ENCODE assay signal across 1 cellular context in the genomic region with DNA sequence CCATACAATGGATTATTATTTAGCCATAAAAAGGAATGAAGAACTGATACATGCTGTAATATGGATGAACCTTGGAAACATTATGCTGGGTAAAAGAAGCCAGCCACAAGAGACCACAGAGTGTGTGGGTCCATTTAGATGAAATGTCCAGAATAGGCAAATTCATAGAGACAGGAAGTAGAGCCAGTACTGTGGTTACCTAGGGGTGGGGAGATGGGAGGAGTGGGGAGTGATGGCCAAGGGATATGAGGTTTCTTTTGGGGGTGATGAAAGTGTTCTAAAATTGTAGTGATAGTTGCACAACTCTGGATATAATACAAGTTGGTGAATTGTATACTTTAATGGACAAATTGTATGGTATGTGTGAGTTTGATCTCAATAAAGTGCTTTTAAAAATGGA.
TF ChIP-seq lines count a peak whose summit lies in the region.

No MANE protein-coding gene starts in this region.

TF ChIP-seq in GM12878, 131 proteins besides CTCF, POLR2A, EP300 and RAD21 (continued from another document):
- TF ChIP-seq, protein P1, sequence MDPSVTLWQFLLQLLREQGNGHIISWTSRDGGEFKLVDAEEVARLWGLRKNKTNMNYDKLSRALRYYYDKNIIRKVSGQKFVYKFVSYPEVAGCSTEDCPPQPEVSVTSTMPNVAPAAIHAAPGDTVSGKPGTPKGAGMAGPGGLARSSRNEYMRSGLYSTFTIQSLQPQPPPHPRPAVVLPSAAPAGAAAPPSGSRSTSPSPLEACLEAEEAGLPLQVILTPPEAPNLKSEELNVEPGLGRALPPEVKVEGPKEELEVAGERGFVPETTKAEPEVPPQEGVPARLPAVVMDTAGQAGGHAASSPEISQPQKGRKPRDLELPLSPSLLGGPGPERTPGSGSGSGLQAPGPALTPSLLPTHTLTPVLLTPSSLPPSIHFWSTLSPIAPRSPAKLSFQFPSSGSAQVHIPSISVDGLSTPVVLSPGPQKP (IDR thresholded peaks at IDR 0.05; ENCODE audit: low read depth, low read length) = no peak
